12 cellular contexts compared by ENCODE assay signal in genomic region chr19:10612515-10613119, GRCh38. TPM values are rescaled to one million over a fixed set of nuclear protein-coding genes. Genes with fewer than 3 reads are reported as not detected.
DNase-seq lines count a peak whose midpoint lies in the region; ATAC-seq, FAIRE-seq and TF ChIP-seq lines count a peak whose summit lies in the region.
"Had no signal": no experiment of that assay in that cellular context is flagged by ENCODE, and none has a peak within 500 bp of the region (broad histone marks: within the 10 kb centered on the region; RNA-seq: fewer than 3 reads in every experiment).

No MANE protein-coding gene starts in this region.

- POLR2A ChIA-PET in CD8-positive, alpha-beta T cell (lab: Charles Lee) = interaction anchor here (0.6 to 1.2 kb wide), 3 partner anchors 9 to 72 kb away, joined by 3 to 5 read pairs (median 4); no protein-coding TSS in a partner anchor
- POLR2A ChIA-PET in activated CD4-positive, alpha-beta T cell treated with anti-CD3 and anti-CD28 coated beads, Interleukin-2, amount 10 ng/mL, durations not matched to agents 7 days and 5 days (lab: Charles Lee) = no interaction called here

- intact Hi-C loops in CD8-positive, alpha-beta T cell (cut with DNase I, micrococcal nuclease) = no loop called here
- intact Hi-C loops in kidney (cut with DNase I) = no loop called here
- intact Hi-C loops in sciatic nerve (cut with DNase I) = no loop called here

- CTCF ChIA-PET in CD8-positive, alpha-beta T cell (lab: Charles Lee) = interaction anchor here (1.5 to 5.6 kb wide), 5 partner anchors 10 to 32 kb away, joined by 3 to 35 read pairs (median 5); no protein-coding TSS in a partner anchor
- CTCF ChIA-PET in activated CD4-positive, alpha-beta T cell treated with anti-CD3 and anti-CD28 coated beads, Interleukin-2, amount 10 ng/mL, durations not matched to agents 7 days and 5 days (lab: Charles Lee) = interaction anchor here (0.6 to 2.0 kb wide), 5 partner anchors 24 to 144 kb away, joined by 3 to 5 read pairs (median 3); no protein-coding TSS in a partner anchor

- ATAC-seq in CD8-positive, alpha-beta T cell = no peak
- ATAC-seq in sciatic nerve = peak; percentile 86
- ATAC-seq in GM18873 (IDR thresholded peaks at IDR 0.05; ENCODE audit: low FRiP score, unreplicated experiment) = no peak
- no peak for ATAC-seq in GM21576 (IDR thresholded peaks at IDR 0.05; ENCODE audit: unreplicated experiment)
- ATAC-seq in HG03039 (IDR thresholded peaks at IDR 0.05; ENCODE audit: unreplicated experiment) = no peak

- TF ChIP-seq CTCF in CD8-positive, alpha-beta T cell (IDR thresholded peaks at IDR 0.05) = no peak
- no peak for TF ChIP-seq CTCF in kidney (IDR thresholded peaks at IDR 0.05; ENCODE audit: borderline replicate concordance, extremely low read depth, insufficient read depth)

- H3K36me3 ChIP-seq in CD8-positive, alpha-beta T cell (ENCODE audit: insufficient read depth, low read length) = peaks cover 5% of the 10 kb centered on the region
- H3K36me3 ChIP-seq in kidney (ENCODE audit: control insufficient read depth in 1 of 2, insufficient read depth in 2 of 2, low read length in 2 of 2) = no peaks in the 10 kb centered on the region
- H3K36me3 ChIP-seq: BE2C had no signal

- no peaks in the 10 kb centered on the region for H3K9me3 ChIP-seq in CD8-positive, alpha-beta T cell (ENCODE audit: low read length)
- H3K9me3 ChIP-seq in kidney (ENCODE audit: control insufficient read depth in 1 of 2, low read length in 2 of 2) = no peaks in the 10 kb centered on the region
- H3K9me3 ChIP-seq: BE2C had no signal

- H3K27ac Mint-ChIP-seq in CD8-positive, alpha-beta T cell = peak overlapping the region; percentile 67
- H3K27ac Mint-ChIP-seq in activated CD4-positive, alpha-beta T cell treated with anti-CD3 and anti-CD28 coated beads, Interleukin-2, amount 10 ng/mL, durations not matched to agents 7 days and 5 days = no peak overlapping the region

- no peak for DNase-seq in CD8-positive, alpha-beta T cell
- DNase-seq in cerebellar cortex (ENCODE audit: low spot score) (peak; percentile 20), kidney (peak; percentile 80), sciatic nerve (ENCODE audit: low spot score) (peak; percentile 87)
- DNase-seq in activated CD4-positive, alpha-beta T cell treated with anti-CD3 and anti-CD28 coated beads, Interleukin-2, amount 10 ng/mL, durations not matched to agents 7 days and 5 days = no peak
- DNase-seq: BE2C, NCI-H1092 had no signal

- no peaks in the 10 kb centered on the region for H3K27me3 Mint-ChIP-seq in CD8-positive, alpha-beta T cell (ENCODE audit: low read depth)
- H3K27me3 Mint-ChIP-seq in activated CD4-positive, alpha-beta T cell treated with anti-CD3 and anti-CD28 coated beads, Interleukin-2, amount 10 ng/mL, durations not matched to agents 7 days and 5 days = no peaks in the 10 kb centered on the region

- peaks cover 48% of the 10 kb centered on the region for H3K4me1 Mint-ChIP-seq in CD8-positive, alpha-beta T cell (ENCODE audit: low read depth)
- H3K4me1 Mint-ChIP-seq in activated CD4-positive, alpha-beta T cell treated with anti-CD3 and anti-CD28 coated beads, Interleukin-2, amount 10 ng/mL, durations not matched to agents 7 days and 5 days = peaks cover 24% of the 10 kb centered on the region

- H3K9me3 Mint-ChIP-seq in CD8-positive, alpha-beta T cell = no peaks in the 10 kb centered on the region
- H3K9me3 Mint-ChIP-seq in activated CD4-positive, alpha-beta T cell treated with anti-CD3 and anti-CD28 coated beads, Interleukin-2, amount 10 ng/mL, durations not matched to agents 7 days and 5 days = no peaks in the 10 kb centered on the region

- no peak overlapping the region for H3K4me3 ChIP-seq in CD8-positive, alpha-beta T cell (ENCODE audit: low read depth, low read length)
- no peak overlapping the region for H3K4me3 ChIP-seq in kidney (ENCODE audit: low read length in 2 of 2)

- H3K4me3 Mint-ChIP-seq in CD8-positive, alpha-beta T cell = no peak overlapping the region
- H3K4me3 Mint-ChIP-seq in activated CD4-positive, alpha-beta T cell treated with anti-CD3 and anti-CD28 coated beads, Interleukin-2, amount 10 ng/mL, durations not matched to agents 7 days and 5 days = no peak overlapping the region

- peaks cover 38% of the 10 kb centered on the region for H3K4me1 ChIP-seq in CD8-positive, alpha-beta T cell (ENCODE audit: insufficient read depth, low read length)
- H3K4me1 ChIP-seq in kidney (ENCODE audit: control insufficient read depth in 1 of 2, insufficient read depth in 1 of 2, low read depth in 1 of 2, low read length in 2 of 2) = peaks cover 0 to 7% of the 10 kb centered on the region in 2 donors
- H3K4me1 ChIP-seq: BE2C had no signal

- H3K27ac ChIP-seq in CD8-positive, alpha-beta T cell (ENCODE audit: low read depth, low read length) = no peak overlapping the region
- H3K27ac ChIP-seq in kidney (ENCODE audit: low read depth in 2 of 2, low read length in 2 of 2) = peak overlapping the region in 1 of 2 donors; percentile 43

- no peak overlapping the region for H3K9ac ChIP-seq in kidney (ENCODE audit: low read length in 2 of 2)

- no peaks in the 10 kb centered on the region for H3K27me3 ChIP-seq in CD8-positive, alpha-beta T cell (ENCODE audit: insufficient read depth, low read length)
- H3K27me3 ChIP-seq: BE2C had no signal

- H3K36me3 Mint-ChIP-seq in CD8-positive, alpha-beta T cell = peaks cover 28% of the 10 kb centered on the region
- peaks cover 14% of the 10 kb centered on the region for H3K36me3 Mint-ChIP-seq in activated CD4-positive, alpha-beta T cell treated with anti-CD3 and anti-CD28 coated beads, Interleukin-2, amount 10 ng/mL, durations not matched to agents 7 days and 5 days (ENCODE audit: low read depth)

- FAIRE-seq in kidney (lab: Jason Lieb, UNC) = no peak
- FAIRE-seq: bronchial epithelial cell, RCC 7860 had no signal

RNA-seq across cellular contexts. Expression of gene SLC44A2, which starts 12.7 kb away (rescaled TPM):
- total RNA-seq in CD8-positive, alpha-beta T cell = 100 to 1,000 TPM; 175 to 181 TPM
- total RNA-seq in kidney (345 TPM), sciatic nerve (281 TPM)
- 150 TPM for polyA plus RNA-seq in kidney (ENCODE audit: insufficient read depth, low read depth, low replicate concordance)
- total RNA-seq in activated CD4-positive, alpha-beta T cell treated with anti-CD3 and anti-CD28 coated beads, Interleukin-2, amount 10 ng/mL, durations not matched to agents 7 days and 5 days = 100 to 1,000 TPM; 162 to 189 TPM

RNA-seq across cellular contexts. Expression of gene AP1M2, which starts 25.5 kb away (rescaled TPM):
- not detected for total RNA-seq in CD8-positive, alpha-beta T cell
- total RNA-seq in kidney (74.1 TPM), sciatic nerve (not detected)
- polyA plus RNA-seq in kidney (ENCODE audit: insufficient read depth, low read depth, low replicate concordance) = 232 TPM
- total RNA-seq in activated CD4-positive, alpha-beta T cell treated with anti-CD3 and anti-CD28 coated beads, Interleukin-2, amount 10 ng/mL, durations not matched to agents 7 days and 5 days = not detected

RNA-seq across cellular contexts. Expression of gene ILF3, which starts 41.5 kb away (rescaled TPM):
- total RNA-seq in CD8-positive, alpha-beta T cell = 100 to 1,000 TPM; 604 to 613 TPM
- total RNA-seq in kidney (206 TPM), sciatic nerve (198 TPM)
- 58.3 TPM for polyA plus RNA-seq in kidney (ENCODE audit: insufficient read depth, low read depth, low replicate concordance)
- 100 to 1,000 TPM; 385 to 389 TPM for total RNA-seq in activated CD4-positive, alpha-beta T cell treated with anti-CD3 and anti-CD28 coated beads, Interleukin-2, amount 10 ng/mL, durations not matched to agents 7 days and 5 days

RNA-seq across cellular contexts. Expression of gene CDKN2D, which starts 43.8 kb away (rescaled TPM):
- total RNA-seq in CD8-positive, alpha-beta T cell = 10 to 100 TPM; 58.5 to 61.3 TPM
- total RNA-seq in kidney (8.8 TPM), sciatic nerve (14.9 TPM)
- polyA plus RNA-seq in kidney (ENCODE audit: insufficient read depth, low read depth, low replicate concordance) = 14.7 TPM
- 10 to 100 TPM; 78.6 to 88.9 TPM for total RNA-seq in activated CD4-positive, alpha-beta T cell treated with anti-CD3 and anti-CD28 coated beads, Interleukin-2, amount 10 ng/mL, durations not matched to agents 7 days and 5 days

RNA-seq across cellular contexts. Expression of gene KRI1, which starts 46.8 kb away (rescaled TPM):
- 10 to 100 TPM; 29.8 to 33.9 TPM for total RNA-seq in CD8-positive, alpha-beta T cell
- total RNA-seq in kidney (29.4 TPM), sciatic nerve (25.0 TPM)
- 13.9 TPM for polyA plus RNA-seq in kidney (ENCODE audit: insufficient read depth, low read depth, low replicate concordance)
- 10 to 100 TPM; 68.1 to 78.4 TPM for total RNA-seq in activated CD4-positive, alpha-beta T cell treated with anti-CD3 and anti-CD28 coated beads, Interleukin-2, amount 10 ng/mL, durations not matched to agents 7 days and 5 days

Comparison
In these comparisons a context has a peak if more than half of its experiments do, and no peak if none do; other contexts are left out.
1. DNase-seq: peak in cerebellar cortex (single experiment), kidney (single experiment) and sciatic nerve (single experiment); none in CD8-positive, alpha-beta T cell (0 of 7) and activated CD4-positive, alpha-beta T cell treated with anti-CD3 and anti-CD28 coated beads, Interleukin-2, amount 10 ng/mL, durations not matched to agents 7 days and 5 days (single experiment).
2. RNA of gene AP1M2, which starts 25.5 kb away (total RNA-seq): 74.1 TPM in kidney (single experiment); not detected in CD8-positive, alpha-beta T cell, not detected in sciatic nerve (single experiment) and not detected in activated CD4-positive, alpha-beta T cell treated with anti-CD3 and anti-CD28 coated beads, Interleukin-2, amount 10 ng/mL, durations not matched to agents 7 days and 5 days; every median in the first group is over 10 times any median in the second.